In genomic region chr2:63692002-63692606, GRCh38 we compare ENCODE assay signal across 8 cellular contexts.
DNase-seq lines count a peak whose midpoint lies in the region; ATAC-seq, FAIRE-seq and TF ChIP-seq lines count a peak whose summit lies in the region.

No MANE protein-coding gene starts in this region.

- CTCF ChIA-PET in AG04450 (lab: Charles Lee), result interaction anchor here (0.5 to 5.5 kb wide), 15 partner anchors 9 to 204 kb away, joined by 3 to 92 read pairs (median 3); no protein-coding TSS in a partner anchor

- no peak overlapping the region for H3K27ac Mint-ChIP-seq in brain

- no peak overlapping the region for H3K27ac ChIP-seq in AG04450 (ENCODE audit: low read depth, low read length)

- no peak for FAIRE-seq in urothelium cell line (lab: Jason Lieb, UNC)

- no peak for DNase-seq in AG04450 (ENCODE audit: low read depth, low spot score)
- peak; percentile 3 for DNase-seq in GF-D8 (lab: John Stamatoyannopoulos, UW)
- DNase-seq in NCI-H2029 (lab: John Stamatoyannopoulos, UW), result peak; percentile 0
- DNase-seq in kidney tubule cell (ENCODE audit: low spot score), result peak; percentile 69
- peak; percentile 43 for DNase-seq in urothelium cell line (ENCODE audit: low spot score)

- no peak overlapping the region for H3K4me3 ChIP-seq in AG04450 (ENCODE audit: low read depth, low read length)

- POLR2A ChIA-PET in AG04450 (lab: Yijun Ruan, JAX), result interaction anchor here (0.7 kb wide), 1 partner anchor 158 kb away, joined by 3 read pairs; no protein-coding TSS in a partner anchor

- H3K27me3 ChIP-seq in AG04450 (ENCODE audit: control insufficient read depth, insufficient read depth, low read length), result no peaks in the 10 kb centered on the region

- no peaks in the 10 kb centered on the region for H3K9me3 ChIP-seq in AG04450 (ENCODE audit: control insufficient read depth, insufficient read depth, low read length)

- no peaks in the 10 kb centered on the region for H3K27me3 Mint-ChIP-seq in brain

- ATAC-seq in GM21360 (IDR thresholded peaks at IDR 0.05; ENCODE audit: unreplicated experiment) (no peak), GM18909 (IDR thresholded peaks at IDR 0.05; ENCODE audit: poor library complexity, unreplicated experiment) (no peak)

- H3K36me3 Mint-ChIP-seq in brain, result no peaks in the 10 kb centered on the region

- TF ChIP-seq CTCF in AG04450 (IDR thresholded peaks at IDR 0.05; ENCODE audit: low read depth, low read length) (peak; percentile 62), brain (conservative IDR thresholded peaks at IDR 0.05) (peak; percentile 75 to 78)

- H3K4me1 Mint-ChIP-seq in brain, result no peaks in the 10 kb centered on the region

- H3K9me3 Mint-ChIP-seq in brain, result no peaks in the 10 kb centered on the region

- no peak overlapping the region for H3K4me3 Mint-ChIP-seq in brain
